Comparison of ENCODE assay signal across 27 cellular contexts in the genomic region with DNA sequence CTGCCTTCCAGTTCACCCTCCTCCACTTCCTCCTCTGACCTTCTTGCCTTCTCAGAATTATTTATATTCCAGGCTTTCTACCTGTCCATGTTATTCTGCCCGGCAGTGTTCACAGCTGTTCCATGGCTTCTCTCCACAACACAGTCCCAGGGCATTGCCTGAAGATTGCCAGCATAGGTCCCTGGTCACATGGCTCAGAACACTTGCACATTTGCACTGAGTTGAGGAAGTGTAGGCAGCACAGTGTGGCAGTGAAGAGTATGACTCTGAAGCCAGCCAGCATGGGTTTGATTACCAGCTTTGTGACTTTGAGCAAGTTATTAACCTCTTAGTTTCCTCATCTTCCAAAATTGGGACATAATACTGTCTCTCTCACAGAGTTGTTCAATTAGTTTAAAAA.
"Had no signal": no experiment of that assay in that cellular context is flagged by ENCODE, and none has a peak within 500 bp of the region (broad histone marks: within the 10 kb centered on the region; RNA-seq: fewer than 3 reads in every experiment).

No MANE protein-coding gene starts in this region.

- DNase-seq: stimulated activated CD4-positive, alpha-beta T cell treated with anti-CD3 and anti-CD28 coated beads, Interleukin-2, amount 100 ng/mL, for 48 hours; stimulated activated CD4-positive, alpha-beta T cell treated with anti-CD3 and anti-CD28 coated beads, Interleukin-4, amount 100 ng/mL, for 1 hour; stimulated activated CD4-positive, alpha-beta T cell treated with anti-CD3 and anti-CD28 coated beads, Interleukin-4, amount 100 ng/mL, for 24 hours; stimulated activated CD4-positive, alpha-beta T cell treated with anti-CD3 and anti-CD28 coated beads, Interleukin-4, amount 100 ng/mL, for 4 hours; stimulated activated CD8-positive, alpha-beta memory T cell treated with anti-CD3 and anti-CD28 coated beads, Interleukin-4, amount 100 ng/mL, for 48 hours; stimulated activated naive B cell treated with anti-CD40 and anti-IgM and Interleukin-4, amounts not matched to agents 10 μg/mL and 1 μg/mL and 100 μg/mL, for 72 hours; stimulated activated naive CD4-positive, alpha-beta T cell; stimulated activated naive CD4-positive, alpha-beta T cell treated with Interleukin-2 at 50 U/mL for 16 hours; stimulated activated naive CD8-positive, alpha-beta T cell treated with anti-CD3 and anti-CD28 coated beads, Interleukin-15, amount 100 ng/mL, for 72 hours; stimulated activated naive CD8-positive, alpha-beta T cell treated with anti-CD3 and anti-CD28 coated beads, Interleukin-15, Interleukin-2, amounts not matched to agents 100 U/mL and 50 U/mL, for 24 hours; stomach; substantia nigra; testis; thyroid gland; tibial artery; transverse colon; trophoblast cell; upper lobe of left lung; uterus had no signal

- H3K27ac ChIP-seq: stomach, suprapubic skin, testis, thoracic aorta, thyroid gland, tibial artery, tibial nerve, transverse colon, upper lobe of left lung, uterus, vagina had no signal

- H3K9me3 ChIP-seq: stomach, suprapubic skin, testis, thoracic aorta, thyroid gland, tibial artery, tibial nerve, transverse colon, upper lobe of left lung, uterus, vagina had no signal

- H3K27me3 Mint-ChIP-seq: stimulated activated memory B cell treated with anti-CD40 and anti-IgM and Interleukin-4, amounts not matched to agents 10 μg/mL and 1 μg/mL and 100 μg/mL, for 72 hours; stimulated activated naive CD8-positive, alpha-beta T cell treated with anti-CD3 and anti-CD28 coated beads, Interleukin-15, amount 100 ng/mL, for 72 hours; stimulated activated naive CD8-positive, alpha-beta T cell treated with anti-CD3 and anti-CD28 coated beads, Interleukin-15, Interleukin-2, amounts not matched to agents 100 ng/mL and 50 ng/mL, for 24 hours had no signal

- H3K4me3 Mint-ChIP-seq: stimulated activated effector memory CD8-positive, alpha-beta T cell treated with anti-CD3 and anti-CD28 coated beads, Interleukin-12 subunit alpha, Interleukin-12 subunit beta, amount 100 ng/mL, for 72 hours; stimulated activated memory B cell treated with anti-CD40 and anti-IgM and Interleukin-4, amounts not matched to agents 10 μg/mL and 1 μg/mL and 100 μg/mL, for 72 hours; stimulated activated naive B cell treated with anti-CD40 and anti-IgM and Interleukin-4, amounts not matched to agents 10 μg/mL and 1 μg/mL and 100 μg/mL, for 72 hours; stimulated activated naive CD8-positive, alpha-beta T cell treated with anti-CD3 and anti-CD28 coated beads, Interleukin-15, amount 100 ng/mL, for 72 hours; stimulated activated naive CD8-positive, alpha-beta T cell treated with anti-CD3 and anti-CD28 coated beads, Interleukin-15, Interleukin-2, amounts not matched to agents 100 ng/mL and 50 ng/mL, for 24 hours; type B pancreatic cell had no signal

- H3K9me3 Mint-ChIP-seq: stimulated activated effector memory CD8-positive, alpha-beta T cell treated with anti-CD3 and anti-CD28 coated beads, Interleukin-12 subunit alpha, Interleukin-12 subunit beta, amount 100 ng/mL, for 72 hours; stimulated activated memory B cell treated with anti-CD40 and anti-IgM and Interleukin-4, amounts not matched to agents 10 μg/mL and 1 μg/mL and 100 μg/mL, for 72 hours; stimulated activated naive B cell treated with anti-CD40 and anti-IgM and Interleukin-4, amounts not matched to agents 10 μg/mL and 1 μg/mL and 100 μg/mL, for 72 hours; stimulated activated naive CD8-positive, alpha-beta T cell treated with anti-CD3 and anti-CD28 coated beads, Interleukin-15, amount 100 ng/mL, for 72 hours; stimulated activated naive CD8-positive, alpha-beta T cell treated with anti-CD3 and anti-CD28 coated beads, Interleukin-15, Interleukin-2, amounts not matched to agents 100 ng/mL and 50 ng/mL, for 24 hours; type B pancreatic cell had no signal

- ATAC-seq: stimulated activated effector memory CD8-positive, alpha-beta T cell treated with anti-CD3 and anti-CD28 coated beads, Interleukin-12 subunit alpha, Interleukin-12 subunit beta, amount 100 ng/mL, for 72 hours; stimulated activated memory B cell treated with anti-CD40 and anti-IgM and Interleukin-4, amounts not matched to agents 10 μg/mL and 1 μg/mL and 100 μg/mL, for 72 hours; stimulated activated naive B cell treated with anti-CD40 and anti-IgM and Interleukin-4, amounts not matched to agents 10 μg/mL and 1 μg/mL and 100 μg/mL, for 72 hours; stimulated activated naive CD8-positive, alpha-beta T cell treated with anti-CD3 and anti-CD28 coated beads, Interleukin-15, amount 100 ng/mL, for 72 hours; stimulated activated naive CD8-positive, alpha-beta T cell treated with anti-CD3 and anti-CD28 coated beads, Interleukin-15, Interleukin-2, amounts not matched to agents 100 U/mL and 50 U/mL, for 24 hours had no signal

- H3K4me1 Mint-ChIP-seq: stimulated activated effector memory CD8-positive, alpha-beta T cell treated with anti-CD3 and anti-CD28 coated beads, Interleukin-12 subunit alpha, Interleukin-12 subunit beta, amount 100 ng/mL, for 72 hours; stimulated activated memory B cell treated with anti-CD40 and anti-IgM and Interleukin-4, amounts not matched to agents 10 μg/mL and 1 μg/mL and 100 μg/mL, for 72 hours; stimulated activated naive B cell treated with anti-CD40 and anti-IgM and Interleukin-4, amounts not matched to agents 10 μg/mL and 1 μg/mL and 100 μg/mL, for 72 hours; stimulated activated naive CD8-positive, alpha-beta T cell treated with anti-CD3 and anti-CD28 coated beads, Interleukin-15, amount 100 ng/mL, for 72 hours had no signal

- H3K4me1 ChIP-seq: stomach, suprapubic skin, testis, thyroid gland, tibial artery, tibial nerve, transverse colon, upper lobe of left lung, uterus, vagina had no signal

- H3K36me3 Mint-ChIP-seq: stimulated activated effector memory CD8-positive, alpha-beta T cell treated with anti-CD3 and anti-CD28 coated beads, Interleukin-12 subunit alpha, Interleukin-12 subunit beta, amount 100 ng/mL, for 72 hours; stimulated activated memory B cell treated with anti-CD40 and anti-IgM and Interleukin-4, amounts not matched to agents 10 μg/mL and 1 μg/mL and 100 μg/mL, for 72 hours; stimulated activated naive B cell treated with anti-CD40 and anti-IgM and Interleukin-4, amounts not matched to agents 10 μg/mL and 1 μg/mL and 100 μg/mL, for 72 hours; type B pancreatic cell had no signal

- H3K27me3 ChIP-seq: stomach, suprapubic skin, testis, thyroid gland, tibial artery, tibial nerve, transverse colon, upper lobe of left lung, uterus, vagina had no signal

- H3K36me3 ChIP-seq: stomach, suprapubic skin, thoracic aorta, thyroid gland, tibial artery, tibial nerve, transverse colon, upper lobe of left lung, uterus, vagina had no signal

- H3K4me3 ChIP-seq: stomach, suprapubic skin, testis, thoracic aorta, thyroid gland, tibial artery, tibial nerve, transverse colon, upper lobe of left lung, uterus, vagina had no signal

- H3K27ac Mint-ChIP-seq: stimulated activated effector memory CD8-positive, alpha-beta T cell treated with anti-CD3 and anti-CD28 coated beads, Interleukin-12 subunit alpha, Interleukin-12 subunit beta, amount 100 ng/mL, for 72 hours; stimulated activated memory B cell treated with anti-CD40 and anti-IgM and Interleukin-4, amounts not matched to agents 10 μg/mL and 1 μg/mL and 100 μg/mL, for 72 hours; stimulated activated naive B cell treated with anti-CD40 and anti-IgM and Interleukin-4, amounts not matched to agents 10 μg/mL and 1 μg/mL and 100 μg/mL, for 72 hours; stimulated activated naive CD8-positive, alpha-beta T cell treated with anti-CD3 and anti-CD28 coated beads, Interleukin-15, amount 100 ng/mL, for 72 hours; stimulated activated naive CD8-positive, alpha-beta T cell treated with anti-CD3 and anti-CD28 coated beads, Interleukin-15, Interleukin-2, amounts not matched to agents 100 ng/mL and 50 ng/mL, for 24 hours; type B pancreatic cell had no signal
